2 cellular contexts compared by ENCODE assay signal in the genomic region with DNA sequence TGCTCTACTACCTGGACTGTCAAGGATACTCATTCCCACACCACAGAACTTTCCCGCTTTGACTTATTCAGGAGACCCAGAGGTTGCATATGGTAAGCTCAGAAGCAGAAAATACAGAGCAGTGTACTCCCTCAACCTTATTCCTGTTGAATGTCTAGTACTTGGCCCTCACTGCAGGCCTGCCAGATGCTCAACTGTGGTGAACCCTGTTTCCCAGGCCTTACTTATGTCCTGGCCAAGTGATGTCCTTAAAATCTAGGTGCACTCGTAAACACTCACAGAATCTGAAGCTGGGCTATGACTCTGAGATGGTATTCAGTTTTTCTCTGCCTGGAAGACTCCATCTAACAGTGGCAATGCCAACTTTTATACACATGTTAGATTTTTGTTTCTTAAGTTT.
TF ChIP-seq lines count a peak whose summit lies in the region.

No MANE protein-coding gene starts in this region.

TF ChIP-seq in GM23338, 12 proteins besides CTCF, POLR2A, EP300 and RAD21:
- TF ChIP-seq NANOG (IDR thresholded peaks at IDR 0.05; ENCODE audit: borderline replicate concordance), result no peak
- TF ChIP-seq CREB1 (CRISPR knock-in tag; IDR thresholded peaks at IDR 0.05; ENCODE audit: low read depth), result no peak
- TF ChIP-seq JUNB (IDR thresholded peaks at IDR 0.05; ENCODE audit: unreplicated experiment), result no peak
- no peak for TF ChIP-seq EZH2 (IDR thresholded peaks at IDR 0.05; ENCODE audit: low read depth, unreplicated experiment)
- no peak for TF ChIP-seq ZNF331 (CRISPR knock-in tag; IDR thresholded peaks at IDR 0.05; ENCODE audit: low read depth)
- no peak for TF ChIP-seq STAT1 (IDR thresholded peaks at IDR 0.05; ENCODE audit: unreplicated experiment)
- TF ChIP-seq REST (IDR thresholded peaks at IDR 0.05; ENCODE audit: unreplicated experiment), result no peak
- TF ChIP-seq POLR2AphosphoS5 (IDR thresholded peaks at IDR 0.05; ENCODE audit: low read depth), result no peak
- no peak for TF ChIP-seq EZH2phosphoT487 (IDR thresholded peaks at IDR 0.05; ENCODE audit: unreplicated experiment)

TF ChIP-seq in GM12878, 131 proteins besides CTCF, POLR2A, EP300 and RAD21:
- TF ChIP-seq NFIC (IDR thresholded peaks at IDR 0.05; ENCODE audit: low read depth, low read length) (0 out of 2 replicates have a peak, but pooled peaks have one; percentile 4), REST (IDR thresholded peaks at IDR 0.05; ENCODE audit: low read depth, low read length) (no peak), ZNF592 (IDR thresholded peaks at IDR 0.05) (no peak), IRF5 (IDR thresholded peaks at IDR 0.05; ENCODE audit: borderline replicate concordance) (no peak), TAF1 (IDR thresholded peaks at IDR 0.05; ENCODE audit: borderline replicate concordance, low read depth, low read length) (no peak), EED (IDR thresholded peaks at IDR 0.05; ENCODE audit: low read depth) (no peak)
